Comparison of ENCODE assay signal across 27 cellular contexts in genomic region chr1:93598396-93598795, GRCh38.
DNase-seq lines count a peak whose midpoint lies in the region; ATAC-seq, FAIRE-seq and TF ChIP-seq lines count a peak whose summit lies in the region.
"Had no signal": no experiment of that assay in that cellular context is flagged by ENCODE, and none has a peak within 500 bp of the region (broad histone marks: within the 10 kb centered on the region; RNA-seq: fewer than 3 reads in every experiment).

No MANE protein-coding gene starts in this region.

- H3F3A ChIP-seq in GM23338 (replicated peaks; ENCODE audit: low read depth) (no peaks in the 10 kb centered on the region), PC-9 (ENCODE audit: insufficient read depth, low read depth) (peaks cover 95% of the 10 kb centered on the region), neural progenitor cell (ENCODE audit: low read depth) (no peaks in the 10 kb centered on the region)

- H3K9me2 ChIP-seq in GM23338 (ENCODE audit: insufficient read depth) (no peaks in the 10 kb centered on the region), PC-9 (ENCODE audit: insufficient read depth) (no peaks in the 10 kb centered on the region)

- TF ChIP-seq CTCF in GM23338 (conservative IDR thresholded peaks at IDR 0.05; ENCODE audit: low read depth in 2 of 2), result no peak
- TF ChIP-seq CTCF in PC-9 (conservative IDR thresholded peaks at IDR 0.05), result no peak
- no peak for TF ChIP-seq CTCF in neural progenitor cell (IDR thresholded peaks at IDR 0.05)

- H3K9ac ChIP-seq in neural progenitor cell, result no peak overlapping the region
- H3K9ac ChIP-seq: BLaER1 had no signal

- H3K4me2 ChIP-seq in GM23338, result no peak overlapping the region
- no peak overlapping the region for H3K4me2 ChIP-seq in PC-9
- H3K4me2 ChIP-seq in neural progenitor cell, result no peak overlapping the region
- H3K4me2 ChIP-seq: BLaER1 had no signal

- H3K4me1 Mint-ChIP-seq in GM23338, result peaks cover 38% of the 10 kb centered on the region
- peaks cover 19% of the 10 kb centered on the region for H3K4me1 Mint-ChIP-seq in neural progenitor cell
- no peaks in the 10 kb centered on the region for H3K4me1 Mint-ChIP-seq in activated T-helper 1 cell treated with anti-CD3 and anti-CD28 coated beads, Interleukin-12 subunit alpha, Interleukin-12 subunit beta, Interleukin-2, Interleukin-4 antibody, amounts not matched to agents 30 ng/mL and 10 ng/mL and 1 ng/mL, durations not matched to agents 14 hours and 24 hours and 36 hours (ENCODE audit: low read depth)
- H3K4me1 Mint-ChIP-seq: T-cell had no signal

- H3K4me1 ChIP-seq in GM23338 (ENCODE audit: insufficient read depth) (peaks cover 35% of the 10 kb centered on the region), PC-9 (replicated peaks; ENCODE audit: insufficient read depth) (peaks cover 19% of the 10 kb centered on the region; the same call in 1 of the 2 replicates), neural progenitor cell (peaks cover 15% of the 10 kb centered on the region)
- H3K4me1 ChIP-seq: BLaER1 had no signal

- H3K27me3 ChIP-seq in GM23338 (ENCODE audit: insufficient read depth), result no peaks in the 10 kb centered on the region
- no peaks in the 10 kb centered on the region for H3K27me3 ChIP-seq in PC-9 (ENCODE audit: insufficient read depth, low read depth)
- no peaks in the 10 kb centered on the region for H3K27me3 ChIP-seq in neural progenitor cell
- H3K27me3 ChIP-seq: BLaER1, brain microvascular endothelial cell, esophagus squamous epithelium, gastroesophageal sphincter, thyroid gland had no signal

- intact Hi-C loops in PC-9 (cut with micrococcal nuclease; ENCODE audit: unreplicated experiment), result no loop called here
- intact Hi-C loops in activated T-helper 1 cell treated with anti-CD3 and anti-CD28 coated beads, Interleukin-12 subunit alpha, Interleukin-12 subunit beta, Interleukin-2, Interleukin-4 antibody, amounts not matched to agents 30 ng/mL and 10 ng/mL and 1 ng/mL, durations not matched to agents 14 hours and 24 hours and 36 hours (cut with micrococcal nuclease), result no loop called here

- H3K9me3 ChIP-seq in PC-9 (ENCODE audit: insufficient read depth, low read depth) (no peaks in the 10 kb centered on the region), neural progenitor cell (ENCODE audit: low read depth) (no peaks in the 10 kb centered on the region)
- H3K9me3 ChIP-seq: esophagus squamous epithelium, gastroesophageal sphincter, thyroid gland had no signal

- H3K9me3 Mint-ChIP-seq in GM23338 (no peaks in the 10 kb centered on the region), neural progenitor cell (peaks cover 7% of the 10 kb centered on the region)
- no peaks in the 10 kb centered on the region for H3K9me3 Mint-ChIP-seq in activated T-helper 1 cell treated with anti-CD3 and anti-CD28 coated beads, Interleukin-12 subunit alpha, Interleukin-12 subunit beta, Interleukin-2, Interleukin-4 antibody, amounts not matched to agents 30 ng/mL and 10 ng/mL and 1 ng/mL, durations not matched to agents 14 hours and 24 hours and 36 hours
- H3K9me3 Mint-ChIP-seq: activated CD8-positive, alpha-beta T cell treated with anti-CD3 and anti-CD28 coated beads for 36 hours; IgD-negative memory B cell; stimulated activated naive CD8-positive, alpha-beta T cell treated with anti-CD3 and anti-CD28 coated beads, Interleukin-15, Interleukin-2, amounts not matched to agents 100 ng/mL and 50 ng/mL, for 24 hours; T-cell had no signal

- H2AFZ ChIP-seq in GM23338 (no peak overlapping the region), PC-9 (no peak overlapping the region), neural progenitor cell (replicated peaks) (no peak overlapping the region)

- H3K27me3 Mint-ChIP-seq in GM23338 (ENCODE audit: insufficient read depth, low read depth, poor library complexity) (no peaks in the 10 kb centered on the region), neural progenitor cell (ENCODE audit: insufficient read depth, low read depth) (peaks cover 4% of the 10 kb centered on the region)
- H3K27me3 Mint-ChIP-seq in activated T-helper 1 cell treated with anti-CD3 and anti-CD28 coated beads, Interleukin-12 subunit alpha, Interleukin-12 subunit beta, Interleukin-2, Interleukin-4 antibody, amounts not matched to agents 30 ng/mL and 10 ng/mL and 1 ng/mL, durations not matched to agents 14 hours and 24 hours and 36 hours (ENCODE audit: insufficient read depth), result peaks cover 15% of the 10 kb centered on the region
- H3K27me3 Mint-ChIP-seq: IgD-negative memory B cell; stimulated activated naive CD8-positive, alpha-beta T cell treated with anti-CD3 and anti-CD28 coated beads, Interleukin-15, Interleukin-2, amounts not matched to agents 100 ng/mL and 50 ng/mL, for 24 hours; T-cell had no signal

- 0 out of 2 replicates have a peak, but pooled peaks cover 4% of the 10 kb centered on the region for H3K79me2 ChIP-seq in GM23338 (replicated peaks; ENCODE audit: insufficient read depth)
- peaks cover 100% of the 10 kb centered on the region for H3K79me2 ChIP-seq in PC-9 (ENCODE audit: low read depth)
- H3K79me2 ChIP-seq in neural progenitor cell (ENCODE audit: low read depth), result no peaks in the 10 kb centered on the region

- no TSS peak for BruUV-seq in PC-9 (replicated peaks; lab: Mats Ljungman, UMichigan)

- H4K20me1 ChIP-seq in GM23338 (replicated peaks; ENCODE audit: insufficient read depth) (no peaks in the 10 kb centered on the region), PC-9 (ENCODE audit: insufficient read depth) (peaks cover 100% of the 10 kb centered on the region), neural progenitor cell (ENCODE audit: low read depth) (peaks cover 6% of the 10 kb centered on the region)

- CTCF ChIA-PET in PC-9 (lab: Charles Lee), result no interaction called here

- no peak for FAIRE-seq in urothelium cell line (lab: Jason Lieb, UNC)
- FAIRE-seq: colon, GM12892 had no signal

- H3K27ac ChIP-seq in GM23338 (ENCODE audit: low read depth), result no peak overlapping the region
- H3K27ac ChIP-seq in PC-9, result peak overlapping the region; percentile 17; the same call in 1 of the 2 replicates
- H3K27ac ChIP-seq in epithelial cell of prostate, result peak overlapping the region; percentile 25
- H3K27ac ChIP-seq in neural progenitor cell, result no peak overlapping the region
- H3K27ac ChIP-seq: BLaER1, brain microvascular endothelial cell, esophagus squamous epithelium, thyroid gland had no signal

- H3K27ac Mint-ChIP-seq in GM23338, result peak overlapping the region; percentile 16; the same call in 1 of the 2 replicates
- H3K27ac Mint-ChIP-seq in neural progenitor cell, result peak overlapping the region; percentile 89
- no peak overlapping the region for H3K27ac Mint-ChIP-seq in activated T-helper 1 cell treated with anti-CD3 and anti-CD28 coated beads, Interleukin-12 subunit alpha, Interleukin-12 subunit beta, Interleukin-2, Interleukin-4 antibody, amounts not matched to agents 30 ng/mL and 10 ng/mL and 1 ng/mL, durations not matched to agents 14 hours and 24 hours and 36 hours
- H3K27ac Mint-ChIP-seq: activated CD8-positive, alpha-beta T cell treated with anti-CD3 and anti-CD28 coated beads for 36 hours; IgD-negative memory B cell; stimulated activated naive CD8-positive, alpha-beta T cell treated with anti-CD3 and anti-CD28 coated beads, Interleukin-15, Interleukin-2, amounts not matched to agents 100 ng/mL and 50 ng/mL, for 24 hours; T-cell had no signal

- ATAC-seq in GM23338 (no peak; the same call in 2 of the 3 replicates), HG03460 (IDR thresholded peaks at IDR 0.05; ENCODE audit: unreplicated experiment) (no peak)
- ATAC-seq: activated CD8-positive, alpha-beta T cell treated with anti-CD3 and anti-CD28 coated beads for 36 hours; T-cell had no signal

- H3K4me3 ChIP-seq in GM23338 (no peak overlapping the region), PC-9 (no peak overlapping the region), neural progenitor cell (no peak overlapping the region)
- H3K4me3 ChIP-seq: BLaER1, esophagus squamous epithelium, gastroesophageal sphincter, thyroid gland had no signal

- H3K36me3 ChIP-seq in GM23338 (ENCODE audit: insufficient read depth), result no peaks in the 10 kb centered on the region
- peaks cover 76% of the 10 kb centered on the region for H3K36me3 ChIP-seq in PC-9 (ENCODE audit: low read depth)
- no peaks in the 10 kb centered on the region for H3K36me3 ChIP-seq in neural progenitor cell
- H3K36me3 ChIP-seq: brain microvascular endothelial cell, esophagus squamous epithelium, gastroesophageal sphincter, thyroid gland had no signal

- H3K36me3 Mint-ChIP-seq in GM23338 (ENCODE audit: low read depth) (no peaks in the 10 kb centered on the region), neural progenitor cell (no peaks in the 10 kb centered on the region)
- H3K36me3 Mint-ChIP-seq in activated T-helper 1 cell treated with anti-CD3 and anti-CD28 coated beads, Interleukin-12 subunit alpha, Interleukin-12 subunit beta, Interleukin-2, Interleukin-4 antibody, amounts not matched to agents 30 ng/mL and 10 ng/mL and 1 ng/mL, durations not matched to agents 14 hours and 24 hours and 36 hours (ENCODE audit: low read depth), result no peaks in the 10 kb centered on the region
- H3K36me3 Mint-ChIP-seq: T-cell had no signal

- DNase-seq in GM23338 (ENCODE audit: low spot score), result no peak
- DNase-seq in PC-9, result no peak
- DNase-seq in epithelial cell of prostate (ENCODE audit: low read depth, low spot score), result no peak
- no peak for DNase-seq in neural progenitor cell (ENCODE audit: low spot score)
- DNase-seq in SKM-1 treated with dmso at 0.1 percent for 144 hours (lab: John Stamatoyannopoulos, UW; ENCODE audit: unreplicated experiment), result no peak
- no peak for DNase-seq in activated T-helper 1 cell treated with anti-CD3 and anti-CD28 coated beads, Interleukin-12 subunit alpha, Interleukin-12 subunit beta, Interleukin-2, Interleukin-4 antibody, amounts not matched to agents 30 ng/mL and 10 ng/mL and 1 ng/mL, durations not matched to agents 14 hours and 24 hours and 36 hours (ENCODE audit: low spot score)
- DNase-seq in urothelium cell line (ENCODE audit: low spot score), result no peak
- DNase-seq: ACHN; activated CD8-positive, alpha-beta T cell treated with anti-CD3 and anti-CD28 coated beads for 36 hours; brain microvascular endothelial cell; effector memory CD4-positive, alpha-beta T cell; esophagus squamous epithelium; islet precursor cell; NCI-H2029 treated with DMSO at 0.1 percent for 48 hours; NCI-H510A; occipital lobe; SIG-M5; stimulated activated CD4-positive, alpha-beta T cell treated with anti-CD3 and anti-CD28 coated beads, Interleukin-4, amount 100 ng/mL, for 4 hours; T-cell; thyroid gland had no signal

- H3K4me3 Mint-ChIP-seq in GM23338 (no peak overlapping the region), neural progenitor cell (no peak overlapping the region)
- H3K4me3 Mint-ChIP-seq in activated T-helper 1 cell treated with anti-CD3 and anti-CD28 coated beads, Interleukin-12 subunit alpha, Interleukin-12 subunit beta, Interleukin-2, Interleukin-4 antibody, amounts not matched to agents 30 ng/mL and 10 ng/mL and 1 ng/mL, durations not matched to agents 14 hours and 24 hours and 36 hours, result no peak overlapping the region
- H3K4me3 Mint-ChIP-seq: activated CD8-positive, alpha-beta T cell treated with anti-CD3 and anti-CD28 coated beads for 36 hours; IgD-negative memory B cell; stimulated activated naive CD8-positive, alpha-beta T cell treated with anti-CD3 and anti-CD28 coated beads, Interleukin-15, Interleukin-2, amounts not matched to agents 100 ng/mL and 50 ng/mL, for 24 hours; T-cell had no signal

- POLR2A ChIA-PET in PC-9 (lab: Charles Lee; ENCODE audit: unreplicated experiment), result interaction anchor here (0.6 kb wide), 1 partner anchor 53 kb away, joined by 9 read pairs; no protein-coding TSS in a partner anchor

Comparison
In these comparisons a context has a peak if more than half of its experiments do, and no peak if none do; other contexts are left out.
1. H3K27ac ChIP-seq: peak in PC-9 (single experiment) and epithelial cell of prostate (single experiment); none in GM23338 (single experiment) and neural progenitor cell (single experiment).